ENCODE assay signal across 22 cellular contexts in genomic region chr4:151677193-151677592, GRCh38.
"Had no signal": no experiment of that assay in that cellular context is flagged by ENCODE, and none has a peak within 500 bp of the region (broad histone marks: within the 10 kb centered on the region; RNA-seq: fewer than 3 reads in every experiment).

No MANE protein-coding gene starts in this region.

- FAIRE-seq: colon, endothelial cell of umbilical vein, islet of Langerhans had no signal

- H3K4me1 ChIP-seq: left lung, lower lobe of right lung had no signal

- H3K27ac ChIP-seq: coronary artery, esophagus muscularis mucosa, left lung, lower lobe of right lung had no signal

- H3K4me3 ChIP-seq: coronary artery, dorsolateral prefrontal cortex, esophagus muscularis mucosa, gastrocnemius medialis, heart right ventricle, left lung, lower lobe of right lung, mucosa of descending colon had no signal

- DNase-seq: dermis blood vessel endothelial cell; dorsolateral prefrontal cortex; effector CD4-positive, alpha-beta T cell; effector memory CD4-positive, alpha-beta T cell; foreskin melanocyte; gastrocnemius medialis; glutamatergic neuron; head of caudate nucleus; heart right ventricle; hippocampal formation; left cardiac atrium; left lung; left ventricle myocardium superior; lower lobe of right lung; mesenchymal stem cell; mucosa of descending colon; naive B cell had no signal

- H3K9me3 ChIP-seq: esophagus muscularis mucosa, gastrocnemius medialis, heart right ventricle, left lung, lower lobe of right lung, mucosa of descending colon had no signal

- ATAC-seq: gastrocnemius medialis, heart right ventricle, left cardiac atrium, left lung, left ventricle myocardium superior, lower lobe of right lung, mucosa of descending colon had no signal

- H3K36me3 ChIP-seq: gastrocnemius medialis, lower lobe of right lung had no signal

- H3K27me3 ChIP-seq: dorsolateral prefrontal cortex, esophagus muscularis mucosa, gastrocnemius medialis, heart right ventricle, left lung had no signal
